In genomic region chr5:177883295-177883694, GRCh38 we compare ENCODE assay signal across 6 cellular contexts.
A peak's percentile ranks its signal among the peaks of the same experiment; 100 is the strongest.
DNase-seq lines count a peak whose midpoint lies in the region; ATAC-seq, FAIRE-seq and TF ChIP-seq lines count a peak whose summit lies in the region.
"Not testable (repeated sequence)": the region's sequence is repeated elsewhere in the genome, so short reads cannot be mapped to it uniquely, and the experiment has no call there.

No MANE protein-coding gene starts in this region.

- dilution Hi-C loops in mammary epithelial cell (cut with HindIII; ENCODE audit: low sequenced_read_pairs), result not testable (repeated sequence)

- H3K9me3 ChIP-seq in RWPE2 (ENCODE audit: severe bottlenecking); mammary epithelial cell (replicated peaks; ENCODE audit: insufficient read depth, low read length); HepG2 (ENCODE audit: low read length); thyroid gland: not testable (repeated sequence)

- not testable (repeated sequence) for H3K79me2 ChIP-seq in mammary epithelial cell (ENCODE audit: insufficient read depth, low read length); HepG2 (ENCODE audit: insufficient read depth, low read length)

- not testable (repeated sequence) for H3K36me3 ChIP-seq in RWPE2 (ENCODE audit: low read depth); mammary epithelial cell (ENCODE audit: insufficient read depth, low read length); HepG2 (replicated peaks in 1 of 2; ENCODE audit: control insufficient read depth in 1 of 2, insufficient read depth in 2 of 2, low read length in 2 of 2); thyroid gland

- not testable (repeated sequence) for H3K4me2 ChIP-seq in mammary epithelial cell (ENCODE audit: insufficient read depth, low read depth, low read length); HepG2 (ENCODE audit: low read depth, low read length)

- not testable (repeated sequence) for TF ChIP-seq RAD21 in HepG2 (CRISPR knock-in tag; IDR thresholded peaks at IDR 0.05)

- FAIRE-seq in HepG2 (lab: Jason Lieb, UNC), result not testable (repeated sequence)

- H3K27ac ChIP-seq in RWPE2 (ENCODE audit: poor library complexity, severe bottlenecking); foreskin keratinocyte; HepG2 (ENCODE audit: extremely low read length, insufficient read depth, low read length): not testable (repeated sequence)
- peak overlapping the region; percentile 42 for H3K27ac ChIP-seq in mammary epithelial cell (ENCODE audit: insufficient read depth, low read depth, low read length)
- peak overlapping the region; percentile 62 for H3K27ac ChIP-seq in epithelial cell of prostate
- peak overlapping the region; percentile 58 to 83 (median 80) for H3K27ac ChIP-seq in thyroid gland

- 28% methylated on average over 8 of the region's 8 CpGs for WGBS in mammary epithelial cell (ENCODE audit: low coverage, missing lambda C conversion rate)
- WGBS in HepG2 (ENCODE audit: low lambda C conversion rate), result 95% methylated on average over 8 of the region's 8 CpGs
- WGBS in thyroid gland, 2 donors, result 30 to 53% methylated on average over 8 of the region's 8 CpGs

- not testable (repeated sequence) for TF ChIP-seq CTCF in RWPE2 (IDR thresholded peaks at IDR 0.05; ENCODE audit: poor library complexity, severe bottlenecking); mammary epithelial cell (conservative IDR thresholded peaks at IDR 0.05 in 1 of 2, IDR thresholded peaks at IDR 0.05 in 1 of 2; ENCODE audit: extremely low read depth in 1 of 2, insufficient read depth in 1 of 2, low read depth in 1 of 2, low read length in 2 of 2); foreskin keratinocyte (conservative IDR thresholded peaks at IDR 0.05); HepG2 (CRISPR knock-in tag; IDR thresholded peaks at IDR 0.05); thyroid gland (IDR thresholded peaks at IDR 0.05)

- peak; percentile 94 for ATAC-seq in RWPE2 (ENCODE audit: low read depth)
- ATAC-seq in foreskin keratinocyte, result peak; percentile 99
- not testable (repeated sequence) for ATAC-seq in HepG2

- H3K9ac ChIP-seq in mammary epithelial cell (ENCODE audit: insufficient read depth, low read length); HepG2 (ENCODE audit: insufficient read depth, low read depth, low read length): not testable (repeated sequence)

- H4K20me1 ChIP-seq in mammary epithelial cell (ENCODE audit: insufficient read depth, low read length); HepG2 (ENCODE audit: insufficient read depth, low read length): not testable (repeated sequence)

- POLR2A ChIA-PET in HepG2 (lab: Yijun Ruan, JAX), result not testable (repeated sequence)

- BruUV-seq in mammary epithelial cell (replicated peaks; lab: Mats Ljungman, UMichigan), result not testable (repeated sequence)
- TSS peak; percentile 18 for BruUV-seq in HepG2 (replicated peaks; lab: Mats Ljungman, UMichigan)

- not testable (repeated sequence) for H2AFZ ChIP-seq in mammary epithelial cell (ENCODE audit: low read depth, low read length); HepG2 (ENCODE audit: low read length)

- DNase-seq in RWPE2 (ENCODE audit: low spot score), result peak; percentile 75
- peak; percentile 64 for DNase-seq in mammary epithelial cell
- DNase-seq in epithelial cell of prostate (ENCODE audit: low read depth, low spot score), result peak; percentile 27
- DNase-seq in foreskin keratinocyte, result peak; percentile 61 to 92
- not testable (repeated sequence) for DNase-seq in HepG2 (ENCODE audit: low spot score)
- DNase-seq in thyroid gland, result peak; percentile 82 to 84

- intact Hi-C loops in mammary epithelial cell (cut with micrococcal nuclease); HepG2 (cut with micrococcal nuclease; ENCODE audit: unreplicated experiment); thyroid gland (cut with DNase I): not testable (repeated sequence)

- H3K27me3 ChIP-seq in RWPE2 (ENCODE audit: insufficient read depth, poor library complexity, severe bottlenecking); mammary epithelial cell (ENCODE audit: insufficient read depth, low read length); foreskin keratinocyte; HepG2 (ENCODE audit: control insufficient read depth in 1 of 2, insufficient read depth in 2 of 2, low read length in 2 of 2); thyroid gland: not testable (repeated sequence)

- in situ Hi-C loops in mammary epithelial cell (cut with MboI; ENCODE audit: low sequenced_read_pairs in 2 of 2), result loop anchor here in 1 of 2 donors (25.0 kb wide), 1 partner anchor 179 kb away; no protein-coding TSS in a partner anchor
- in situ Hi-C loops in HepG2 (cut with HindIII; ENCODE audit: extremely low pct_ligation_motif_present, low pct_unique_long_range_greater_than_20kb), result not testable (repeated sequence)

- not testable (repeated sequence) for TF ChIP-seq EP300 in HepG2 (IDR thresholded peaks at IDR 0.05; ENCODE audit: low read depth in 2 of 2, low read length in 2 of 2); HepG2 (CRISPR knock-in tag; IDR thresholded peaks at IDR 0.05; ENCODE audit: borderline replicate concordance)

- CTCF ChIA-PET in mammary epithelial cell (lab: Charles Lee; ENCODE audit: low non-redundant PET); HepG2 (lab: Yijun Ruan, JAX; ENCODE audit: low intra/inter-chr PET ratio, low total read pairs): not testable (repeated sequence)

- not testable (repeated sequence) for TF ChIP-seq POLR2A in HepG2 (IDR thresholded peaks at IDR 0.05; ENCODE audit: insufficient read depth in 1 of 2, low read depth in 2 of 2, low read length in 2 of 2)
- peak in 1 of 2 donors; percentile 39 for TF ChIP-seq POLR2A in thyroid gland (IDR thresholded peaks at IDR 0.05)

- H3K4me3 ChIP-seq in RWPE2 (ENCODE audit: severe bottlenecking); HepG2 (replicated peaks in 1 of 3; ENCODE audit: insufficient read depth in 1 of 3, low read depth in 2 of 3, low read length in 3 of 3): not testable (repeated sequence)
- H3K4me3 ChIP-seq in mammary epithelial cell (replicated peaks in 1 of 3; ENCODE audit: insufficient read depth in 1 of 3, low read depth in 2 of 3, low read length in 3 of 3) (peak overlapping the region in 1 of 3 experiments; percentile 4), thyroid gland (replicated peaks in 1 of 3) (peak overlapping the region in 1 of 3 donors; percentile 22)

- not testable (repeated sequence) for H3K4me1 ChIP-seq in RWPE2 (ENCODE audit: insufficient read depth, poor library complexity, severe bottlenecking); mammary epithelial cell (ENCODE audit: insufficient read depth, low read length); foreskin keratinocyte; HepG2 (ENCODE audit: insufficient read depth, low read length); thyroid gland
